25 cellular contexts compared by ENCODE assay signal in the genomic region with DNA sequence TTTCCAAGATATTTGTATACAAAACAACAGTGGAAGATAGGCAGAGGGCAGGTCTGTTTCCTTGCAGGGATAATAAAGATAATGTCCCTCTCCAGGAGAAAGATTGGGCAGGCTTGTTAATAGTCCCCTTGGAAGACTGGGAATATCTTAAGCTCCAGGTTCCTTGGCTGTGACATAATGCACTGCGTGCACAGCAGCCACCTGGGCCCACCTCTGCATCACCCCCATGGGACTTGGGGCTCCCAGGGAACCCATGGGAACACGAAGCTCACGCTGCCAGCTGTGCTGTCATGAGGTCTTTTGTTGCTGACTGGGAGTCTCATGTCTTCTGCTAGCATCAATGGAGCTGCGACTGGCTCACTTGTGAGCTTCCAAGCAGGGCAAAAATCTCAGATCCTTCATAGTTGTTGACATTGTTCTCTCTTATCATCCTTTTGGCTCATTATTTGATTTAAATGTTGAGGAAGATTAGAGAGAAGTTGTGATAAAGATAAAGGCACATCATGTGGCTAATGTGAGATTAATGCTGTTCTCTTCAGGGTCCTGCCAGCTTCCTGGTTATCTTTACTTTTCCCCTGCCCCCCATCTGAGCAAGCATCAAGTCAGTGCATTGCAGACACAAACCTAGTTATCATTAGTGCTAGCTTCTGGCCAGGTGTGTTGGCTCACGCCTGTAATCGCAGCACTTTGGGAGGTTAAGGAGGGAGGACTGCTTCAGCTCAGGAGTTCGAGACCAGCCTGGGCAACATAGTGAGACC.
A peak's percentile ranks its signal among the peaks of the same experiment; 100 is the strongest.
DNase-seq lines count a peak whose midpoint lies in the region.
"Had no signal": no experiment of that assay in that cellular context is flagged by ENCODE, and none has a peak within 500 bp of the region (broad histone marks: within the 10 kb centered on the region; RNA-seq: fewer than 3 reads in every experiment).

No MANE protein-coding gene starts in this region.

- H3K36me3 ChIP-seq in CD4-positive, alpha-beta memory T cell (ENCODE audit: insufficient read depth, low read length) = no peaks in the 10 kb centered on the region
- H3K36me3 ChIP-seq in Karpas-422 (ENCODE audit: insufficient read depth, low read length) (no peaks in the 10 kb centered on the region), mesendoderm (ENCODE audit: control insufficient read depth, insufficient read depth, low read length) (no peaks in the 10 kb centered on the region)
- H3K36me3 ChIP-seq: BLaER1, HAP-1 had no signal

- no peak overlapping the region for H3K4me3 ChIP-seq in CD4-positive, alpha-beta memory T cell (ENCODE audit: low read length in 2 of 2)
- H3K4me3 ChIP-seq in Karpas-422 (ENCODE audit: low read length) (no peak overlapping the region), mesendoderm (ENCODE audit: low read length) (no peak overlapping the region)
- H3K4me3 ChIP-seq: BLaER1, HAP-1 had no signal

- H3K4me2 ChIP-seq in Karpas-422 (ENCODE audit: low read depth, low read length, poor library complexity, severe bottlenecking) = peak overlapping the region; percentile 19
- no peak overlapping the region for H3K4me2 ChIP-seq in mesendoderm (ENCODE audit: low read length)
- H3K4me2 ChIP-seq: BLaER1 had no signal

- H3K18ac ChIP-seq in mesendoderm (ENCODE audit: low read length) = no peak overlapping the region

- H2BK120ac ChIP-seq in mesendoderm (ENCODE audit: low read depth, low read length) = no peak overlapping the region

- no peak overlapping the region for H3K23ac ChIP-seq in mesendoderm (ENCODE audit: low read length)

- H3K9me2 ChIP-seq in Karpas-422 (replicated peaks; ENCODE audit: insufficient read depth, low read length) = no peaks in the 10 kb centered on the region

- no peaks in the 10 kb centered on the region for H3K9me3 ChIP-seq in CD4-positive, alpha-beta memory T cell (ENCODE audit: control insufficient read depth in 1 of 2, low read length in 2 of 2)
- no peaks in the 10 kb centered on the region for H3K9me3 ChIP-seq in Karpas-422 (ENCODE audit: low read length)
- H3K9me3 ChIP-seq: BLaER1, HAP-1 had no signal

- no CpG with 5 or more reads among the region's 7 CpGs for WGBS in mesendoderm (ENCODE audit: extremely low coverage, insufficient coverage, low lambda C conversion rate)

- peak overlapping the region; percentile 18 for H3K27ac ChIP-seq in CD4-positive, alpha-beta memory T cell (ENCODE audit: low read depth, low read length)
- H3K27ac ChIP-seq in Karpas-422 (ENCODE audit: low read length) = no peak overlapping the region
- H3K27ac ChIP-seq in mesendoderm (ENCODE audit: low read depth, low read length) = peak overlapping the region; percentile 79
- H3K27ac ChIP-seq: BLaER1, RWPE1 had no signal

- no peaks in the 10 kb centered on the region for H3K27me3 ChIP-seq in CD4-positive, alpha-beta memory T cell (ENCODE audit: insufficient read depth, low read length)
- no peaks in the 10 kb centered on the region for H3K27me3 ChIP-seq in Karpas-422 (ENCODE audit: low read length)
- H3K27me3 ChIP-seq in mesendoderm (ENCODE audit: insufficient read depth, low read length, poor library complexity) = no peaks in the 10 kb centered on the region
- H3K27me3 ChIP-seq: BLaER1 had no signal

- POLR2A ChIA-PET in CD4-positive, alpha-beta memory T cell (lab: Charles Lee; ENCODE audit: partially characterized antibody) = interaction anchor here (0.8 to 3.3 kb wide), 11 partner anchors 8 to 291 kb away, joined by 3 to 34 read pairs (median 8); a partner anchor contains a TSS

- H3K36me3 Mint-ChIP-seq in CD4-positive, alpha-beta memory T cell = peaks cover 0 to 10% of the 10 kb centered on the region in 2 donors

- peak overlapping the region; percentile 65 for H3K56ac ChIP-seq in mesendoderm (ENCODE audit: low read length)

- H3K4ac ChIP-seq in mesendoderm (ENCODE audit: low read depth, low read length) = no peak overlapping the region

- no peaks in the 10 kb centered on the region for H3K79me1 ChIP-seq in mesendoderm (ENCODE audit: low read length)

- H2BK5ac ChIP-seq in mesendoderm (ENCODE audit: low read length) = peak overlapping the region; percentile 77

- no peak overlapping the region for H2BK15ac ChIP-seq in mesendoderm (replicated peaks; ENCODE audit: low read depth)

- H4K8ac ChIP-seq in mesendoderm (ENCODE audit: low read depth, low read length) = no peak overlapping the region

- DNase-seq in CD4-positive, alpha-beta memory T cell = no peak
- DNase-seq in Karpas-422 = no peak
- peak; percentile 12 for DNase-seq in SK-N-DZ (ENCODE audit: low spot score)
- peak; percentile 92 for DNase-seq in mesendoderm
- DNase-seq in stimulated activated naive CD4-positive, alpha-beta T cell (lab: John Stamatoyannopoulos, UW) = no peak
- DNase-seq in NCI-H2227 treated with DMSO at 0.1 percent for 48 hours (lab: John Stamatoyannopoulos, UW) = no peak
- no peak for DNase-seq in iPS-NIHi7 (ENCODE audit: extremely low spot score)
- DNase-seq: CD4-positive, CD25-positive, alpha-beta regulatory T cell; DMS79; EL; GF-D8; GOT3; IMR-90; KG1; MM.1S; NCI-H1048; NCI-H1417 treated with DMSO at 0.1 percent for 48 hours; NCI-H1694 treated with DMSO at 0.1 percent for 48 hours; NCI-H2081; NCI-H446; NCI-H526; SHP77 had no signal

- peak overlapping the region in 5 of 7 donors; percentile 46 to 96 (median 95) for H3K27ac Mint-ChIP-seq in CD4-positive, alpha-beta memory T cell

- H2AK5ac ChIP-seq in mesendoderm (ENCODE audit: low read length) = no peak overlapping the region

- H3K9ac ChIP-seq in Karpas-422 (ENCODE audit: low read length) (no peak overlapping the region), mesendoderm (ENCODE audit: low read length) (no peak overlapping the region)
- H3K9ac ChIP-seq: BLaER1 had no signal

- intact Hi-C loops in CD4-positive, alpha-beta memory T cell (cut with micrococcal nuclease) = no loop called here

- no peaks in the 10 kb centered on the region for H3K79me2 ChIP-seq in Karpas-422 (ENCODE audit: low read length)
- H3K79me2 ChIP-seq in mesendoderm (ENCODE audit: control insufficient read depth, insufficient read depth, low read length) = no peaks in the 10 kb centered on the region

- H4K5ac ChIP-seq in mesendoderm (ENCODE audit: low read length) = no peak overlapping the region

- peaks cover 0 to 4% (median 0%) of the 10 kb centered on the region in 8 donors for H3K9me3 Mint-ChIP-seq in CD4-positive, alpha-beta memory T cell
- H3K9me3 Mint-ChIP-seq: CD4-positive, CD25-positive, alpha-beta regulatory T cell had no signal

- peaks cover 25 to 37% (median 32%) of the 10 kb centered on the region in 4 donors for H3K4me1 Mint-ChIP-seq in CD4-positive, alpha-beta memory T cell

- CTCF ChIA-PET in CD4-positive, alpha-beta memory T cell (lab: Charles Lee; ENCODE audit: partially characterized antibody) = interaction anchor here (0.9 to 4.6 kb wide), 13 partner anchors 9 to 109 kb away, joined by 3 to 57 read pairs (median 5); a partner anchor contains a TSS

- H3K4me3 Mint-ChIP-seq in CD4-positive, alpha-beta memory T cell = peak overlapping the region in 1 of 8 donors; percentile 69

- no peaks in the 10 kb centered on the region for H3K27me3 Mint-ChIP-seq in CD4-positive, alpha-beta memory T cell
- H3K27me3 Mint-ChIP-seq: CD4-positive, CD25-positive, alpha-beta regulatory T cell had no signal

- peaks cover 29% of the 10 kb centered on the region for H3K4me1 ChIP-seq in CD4-positive, alpha-beta memory T cell (ENCODE audit: insufficient read depth, low read length)
- H3K4me1 ChIP-seq in Karpas-422 (ENCODE audit: low read length) (peaks cover 36% of the 10 kb centered on the region), mesendoderm (ENCODE audit: control insufficient read depth, low read depth, low read length) (peaks cover 5% of the 10 kb centered on the region)

- no peak overlapping the region for H2AFZ ChIP-seq in Karpas-422 (ENCODE audit: low read length)

- H4K20me1 ChIP-seq in Karpas-422 (ENCODE audit: insufficient read depth, low read depth, low read length) = no peaks in the 10 kb centered on the region
- H4K20me1 ChIP-seq: BLaER1 had no signal

Comparison
In these comparisons a context has a peak if more than half of its experiments do, and no peak if none do; other contexts are left out.
1. DNase-seq: peak in SK-N-DZ (single experiment) and mesendoderm (single experiment); none in CD4-positive, alpha-beta memory T cell (0 of 5), Karpas-422 (single experiment), stimulated activated naive CD4-positive, alpha-beta T cell (0 of 6), NCI-H2227 treated with DMSO at 0.1 percent for 48 hours (single experiment) and iPS-NIHi7 (single experiment).